Comparison of ENCODE assay signal across 10 cellular contexts in the genomic region with DNA sequence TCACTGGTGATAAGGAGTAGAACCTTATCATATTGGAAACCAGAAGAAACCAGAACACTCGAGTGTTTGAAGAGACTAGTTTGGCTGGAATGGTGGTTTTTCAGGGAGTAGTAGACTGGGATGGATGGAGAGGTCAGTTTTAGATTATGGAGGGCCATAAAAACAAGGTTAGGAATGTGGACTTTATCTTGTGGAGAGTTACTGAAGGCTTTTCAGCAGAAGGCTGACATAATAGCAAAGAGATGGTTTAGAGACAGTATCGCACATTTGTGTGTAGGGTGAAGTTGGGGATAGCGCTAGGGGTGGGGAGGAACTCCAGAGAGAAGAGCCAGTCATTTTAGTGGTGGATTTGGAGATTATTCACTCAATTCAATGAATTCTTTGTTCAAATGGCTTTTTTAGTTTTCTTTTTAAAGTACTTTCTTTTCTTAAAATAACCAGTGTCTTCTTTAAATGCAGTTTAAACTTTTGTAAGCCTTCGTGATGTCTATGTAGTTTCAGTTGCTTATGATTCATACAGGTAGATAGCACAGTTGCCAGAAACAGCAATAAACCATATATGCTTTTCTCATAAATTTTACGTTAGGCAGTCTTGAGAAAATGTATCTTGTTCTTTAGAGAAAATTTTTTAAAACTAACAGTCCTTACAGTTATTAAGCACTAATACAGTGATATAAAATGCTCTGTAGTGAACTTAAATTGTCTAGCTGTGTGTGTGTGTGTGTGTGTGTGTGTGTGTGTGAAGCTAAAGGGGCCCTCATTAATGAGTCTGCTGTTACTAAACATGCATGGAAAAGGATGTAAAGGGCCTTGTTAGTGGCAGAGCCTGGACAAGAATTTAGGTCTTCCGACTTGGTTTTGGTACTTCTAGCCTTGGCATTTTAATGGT. TPM values are rescaled to one million over a fixed set of nuclear protein-coding genes. Genes with fewer than 3 reads are reported as not detected.
DNase-seq lines count a peak whose midpoint lies in the region; ATAC-seq and TF ChIP-seq lines count a peak whose summit lies in the region.
"Had no signal": no experiment of that assay in that cellular context is flagged by ENCODE, and none has a peak within 500 bp of the region (broad histone marks: within the 10 kb centered on the region; RNA-seq: fewer than 3 reads in every experiment).

No MANE protein-coding gene starts in this region.

- WGBS in mesodermal cell (ENCODE audit: insufficient coverage in 2 of 2), 2 experiments: 71 to 85% methylated on average over 2 to 3 of the region's 6 CpGs
- no CpG with 5 or more reads among the region's 6 CpGs for WGBS in H9 (ENCODE audit: extremely low coverage, insufficient read length, low lambda C conversion rate)

- H3K9me3 ChIP-seq in SJCRH30 (replicated peaks) (no peaks in the 10 kb centered on the region), mesodermal cell (ENCODE audit: control insufficient read depth, low read length) (no peaks in the 10 kb centered on the region), H9 (ENCODE audit: control insufficient read depth, low read depth, low read length) (no peaks in the 10 kb centered on the region)

- H4K20me1 ChIP-seq in H9 (ENCODE audit: control insufficient read depth, insufficient read depth, insufficient read length): no peaks in the 10 kb centered on the region

- no peak overlapping the region for H2BK15ac ChIP-seq in H9 (ENCODE audit: low read depth, low read length)

- H3K27ac ChIP-seq in SJCRH30: 0 out of 2 replicates have a peak overlapping the region, but pooled peaks have one; percentile 13
- peak overlapping the region; percentile 95 for H3K27ac ChIP-seq in mesodermal cell (ENCODE audit: low read depth, low read length, severe bottlenecking)
- H3K27ac ChIP-seq in H9 (ENCODE audit: insufficient read length, low read depth, low read length): no peak overlapping the region

- H3K4me1 ChIP-seq in SJCRH30 (peaks cover 4% of the 10 kb centered on the region; the same call in 1 of the 2 replicates), mesodermal cell (ENCODE audit: control insufficient read depth, insufficient read depth, low read length, poor library complexity, severe bottlenecking) (peaks cover 47% of the 10 kb centered on the region), H9 (ENCODE audit: insufficient read depth, low read length) (peaks cover 4% of the 10 kb centered on the region; the same call in 1 of the 2 replicates)

- no peak overlapping the region for H2BK20ac ChIP-seq in H9 (ENCODE audit: low read depth, low read length, poor library complexity, severe bottlenecking)

- H3K79me2 ChIP-seq in H9 (ENCODE audit: insufficient read depth, low read length): no peaks in the 10 kb centered on the region

- H4K91ac ChIP-seq in H9 (ENCODE audit: insufficient read length, low read depth, low read length): no peak overlapping the region

- H3K27ac Mint-ChIP-seq in H9: no peak overlapping the region; a peak in 1 of 7 replicates
- H3K27ac Mint-ChIP-seq: activated T-cell treated with anti-CD3 and anti-CD28 coated beads, Interleukin-2, amount 50 U/mL, for 24 hours had no signal

- H4K8ac ChIP-seq in H9 (replicated peaks; ENCODE audit: insufficient read length, low read depth, low read length): no peak overlapping the region

- no peak overlapping the region for H3K18ac ChIP-seq in H9 (ENCODE audit: insufficient read length, low read depth, low read length)

- H3K4me3 ChIP-seq in GM12864 (ENCODE audit: low read depth, low read length): peak overlapping the region; percentile 38
- H3K4me3 ChIP-seq in SJCRH30: no peak overlapping the region
- no peak overlapping the region for H3K4me3 ChIP-seq in mesodermal cell (ENCODE audit: extremely low read depth, insufficient read depth, low read length, poor library complexity, severe bottlenecking)

- no peaks in the 10 kb centered on the region for H3K27me3 ChIP-seq in SJCRH30
- H3K27me3 ChIP-seq in H9 (ENCODE audit: insufficient read depth, low read length): peaks cover 7% of the 10 kb centered on the region; the same call in 1 of the 2 replicates

- H3K9me3 Mint-ChIP-seq in H9: no peaks in the 10 kb centered on the region
- H3K9me3 Mint-ChIP-seq: activated T-cell treated with anti-CD3 and anti-CD28 coated beads, Interleukin-2, amount 50 U/mL, for 24 hours had no signal

- no peak overlapping the region for H3K4me2 ChIP-seq in H9 (ENCODE audit: insufficient read depth, insufficient read length, low read length)

- no peaks in the 10 kb centered on the region for H3K79me1 ChIP-seq in H9 (ENCODE audit: insufficient read depth, low read depth, low read length, poor library complexity, severe bottlenecking)

- TF ChIP-seq CTCF in GM12864 (IDR thresholded peaks at IDR 0.05; ENCODE audit: low read depth, low read length, missing control alignments) (no peak), H9 (conservative IDR thresholded peaks at IDR 0.05) (no peak)

- peaks cover 55% of the 10 kb centered on the region for H3K27me3 Mint-ChIP-seq in H9 (ENCODE audit: low read depth)

- H3K56ac ChIP-seq in H9 (ENCODE audit: insufficient read length, low read depth, low read length): no peak overlapping the region

- no peak overlapping the region for H2AFZ ChIP-seq in H9 (ENCODE audit: low read length)

- no peak overlapping the region for H3K4ac ChIP-seq in H9 (ENCODE audit: low read depth, low read length)

- H2BK120ac ChIP-seq in H9 (ENCODE audit: low read depth, low read length, poor library complexity, severe bottlenecking): no peak overlapping the region

- no peak overlapping the region for H3K23ac ChIP-seq in H9 (ENCODE audit: insufficient read length, low read depth, low read length)

- no peaks in the 10 kb centered on the region; a peak in 1 of 7 replicates for H3K36me3 Mint-ChIP-seq in H9 (ENCODE audit: insufficient read depth in 1 of 3, low read depth in 3 of 3)

- H3K9ac ChIP-seq in H9 (ENCODE audit: extremely low read depth, insufficient read length, low read length): no peak overlapping the region

- peaks cover 19% of the 10 kb centered on the region for H3K23me2 ChIP-seq in H9 (ENCODE audit: insufficient read length, low read depth, low read length, poor library complexity, severe bottlenecking)

- H3K14ac ChIP-seq in H9 (ENCODE audit: insufficient read depth, low read length): no peak overlapping the region

- H2BK5ac ChIP-seq in H9 (ENCODE audit: insufficient read length, low read length): no peak overlapping the region

- H3K36me3 ChIP-seq in SJCRH30 (no peaks in the 10 kb centered on the region), mesodermal cell (ENCODE audit: control insufficient read depth, insufficient read depth, low read length) (no peaks in the 10 kb centered on the region)

- ATAC-seq in GM21619 (IDR thresholded peaks at IDR 0.05; ENCODE audit: unreplicated experiment) (peak; percentile 26), HG03460 (IDR thresholded peaks at IDR 0.05; ENCODE audit: unreplicated experiment) (no peak)

- no peak overlapping the region for H2AK5ac ChIP-seq in H9 (ENCODE audit: insufficient read length, low read length)

- no peak for DNase-seq in GM12864 (ENCODE audit: low read depth)
- DNase-seq in SJCRH30: no peak
- no peak for DNase-seq in DMS153 treated with DMSO at 0.1 percent for 48 hours (lab: John Stamatoyannopoulos, UW; ENCODE audit: unreplicated experiment)
- DNase-seq in activated CD8-positive, alpha-beta memory T cell treated with anti-CD3 and anti-CD28 coated beads, Interleukin-2, amount 50 U/mL, for 48 hours: no peak
- DNase-seq in H9: no peak
- DNase-seq: activated T-cell treated with anti-CD3 and anti-CD28 coated beads, Interleukin-2, amount 50 U/mL, for 24 hours; OCI-M1 had no signal

- H4K5ac ChIP-seq in H9 (ENCODE audit: insufficient read length, low read depth, low read length): no peak overlapping the region

- H2BK12ac ChIP-seq in H9 (ENCODE audit: insufficient read length, low read depth, low read length): no peak overlapping the region

- H3K4me3 Mint-ChIP-seq in H9: no peak overlapping the region
- H3K4me3 Mint-ChIP-seq: activated T-cell treated with anti-CD3 and anti-CD28 coated beads, Interleukin-2, amount 50 U/mL, for 24 hours had no signal

- no peak overlapping the region for H3T11ph ChIP-seq in H9 (ENCODE audit: low read length)

- peaks cover 40 to 49% of the 10 kb centered on the region in 2 experiments for H3K4me1 Mint-ChIP-seq in H9

RNA-seq across cellular contexts. Expression of a gene that starts 3.8 kb away (rescaled TPM):
- 19.9 and 25.0 TPM in 2 replicates for total RNA-seq in SJCRH30 (2014; rRNA removed; shearing (Covaris generic))
- 13.1 TPM for polyA plus RNA-seq in mesodermal cell (2013, experiment 1 of 2)
- 16.7 TPM for polyA plus RNA-seq in mesodermal cell (2013, experiment 2 of 2)
- 7.8 and 8.0 TPM in 2 replicates for total RNA-seq in H9 (2021)

RNA-seq across cellular contexts. Expression of a gene that starts 51.7 kb away (rescaled TPM):
- total RNA-seq in SJCRH30 (2014; rRNA removed; shearing (Covaris generic)): 12.1 and 13.1 TPM in 2 replicates
- 7.8 TPM for polyA plus RNA-seq in mesodermal cell (2013, experiment 1 of 2)
- polyA plus RNA-seq in mesodermal cell (2013, experiment 2 of 2): 6.7 TPM
- total RNA-seq in H9 (2021): 10.0 and 10.5 TPM in 2 replicates
